8 cellular contexts compared by ENCODE assay signal in genomic region chr12:98532687-98533304, GRCh38. TPM values are rescaled to one million over a fixed set of nuclear protein-coding genes. Genes with fewer than 3 reads are reported as not detected.
DNase-seq lines count a peak whose midpoint lies in the region; ATAC-seq and TF ChIP-seq lines count a peak whose summit lies in the region.

No MANE protein-coding gene starts in this region.

- peak; percentile 52 to 76 for TF ChIP-seq RAD21 in liver (IDR thresholded peaks at IDR 0.05)

- no peak overlapping the region for H3K27ac ChIP-seq in liver (ENCODE audit: low read depth in 1 of 2, low read length in 2 of 2)

- H3K36me3 ChIP-seq in liver (ENCODE audit: control insufficient read depth in 4 of 4, insufficient read depth in 3 of 4, low read depth in 1 of 4, low read length in 3 of 4): peaks cover 4 to 20% (median 10%) of the 10 kb centered on the region in 4 donors

- H3K4me3 ChIP-seq in GM12864 (ENCODE audit: low read depth, low read length): no peak overlapping the region
- H3K4me3 ChIP-seq in liver (ENCODE audit: low read depth in 1 of 3, low read length in 3 of 3): no peak overlapping the region

- H3K9me3 ChIP-seq in liver (ENCODE audit: control insufficient read depth in 4 of 4, low read length in 3 of 4): no peaks in the 10 kb centered on the region

- no peaks in the 10 kb centered on the region for H3K27me3 ChIP-seq in liver (ENCODE audit: control insufficient read depth in 4 of 4, insufficient read depth in 4 of 4, low read length in 3 of 4)

- no peak overlapping the region for H3K9ac ChIP-seq in liver (ENCODE audit: low read depth in 1 of 2, low read length in 2 of 2)

- WGBS in liver: 72% methylated on average over 4 of the region's 4 CpGs

- DNase-seq in AML-193 (lab: John Stamatoyannopoulos, UW) (peak; percentile 71 to 75), GM12864 (ENCODE audit: low read depth) (no peak), NCI-H2227 (lab: John Stamatoyannopoulos, UW; ENCODE audit: unreplicated experiment) (peak; percentile 71), astrocyte of the hippocampus (ENCODE audit: low read depth, low spot score) (peak; percentile 55)

- peaks cover 6 to 36% (median 23%) of the 10 kb centered on the region in 4 donors for H3K4me1 ChIP-seq in liver (ENCODE audit: control insufficient read depth in 4 of 4, insufficient read depth in 4 of 4, low read length in 3 of 4)

- ATAC-seq in GM21423 (IDR thresholded peaks at IDR 0.05; ENCODE audit: unreplicated experiment): no peak
- no peak for ATAC-seq in GM19023 (IDR thresholded peaks at IDR 0.05; ENCODE audit: unreplicated experiment)
- ATAC-seq in HG03442 (IDR thresholded peaks at IDR 0.05; ENCODE audit: unreplicated experiment): no peak

- TF ChIP-seq CTCF in GM12864 (IDR thresholded peaks at IDR 0.05; ENCODE audit: low read depth, low read length, missing control alignments) (peak; percentile 53), liver (IDR thresholded peaks at IDR 0.05; ENCODE audit: low read depth, low read length, missing input control) (peak; percentile 45)

TF ChIP-seq in liver, 16 proteins besides CTCF, POLR2A, EP300 and RAD21:
- TF ChIP-seq MAX (IDR thresholded peaks at IDR 0.05) (no peak), HNF4A (conservative IDR thresholded peaks at IDR 0.05) (peak in 1 of 2 donors; percentile 24)

RNA-seq across cellular contexts. Expression of gene TMPO, which starts 17.4 kb away (rescaled TPM):
- 100 to 1,000 TPM in 1 of 2 donors, 10 to 100 TPM in 1; 74.7 to 175 TPM for total RNA-seq in liver
- 10 to 100 TPM; 10.9 to 13.1 TPM for polyA plus RNA-seq in liver
